In genomic region chr2:157421377-157421944, GRCh38 we compare ENCODE assay signal across 15 cellular contexts. TPM values are rescaled to one million over a fixed set of nuclear protein-coding genes. Genes with fewer than 3 reads are reported as not detected.
DNase-seq lines count a peak whose midpoint lies in the region; ATAC-seq lines count a peak whose summit lies in the region.
"Had no signal": no experiment of that assay in that cellular context is flagged by ENCODE, and none has a peak within 500 bp of the region (broad histone marks: within the 10 kb centered on the region; RNA-seq: fewer than 3 reads in every experiment).

No MANE protein-coding gene starts in this region.

- H3K36me3 Mint-ChIP-seq in activated CD4-positive, alpha-beta T cell treated with anti-CD3 and anti-CD28 coated beads, Interleukin-2, amount 10 ng/mL, durations not matched to agents 7 days and 5 days (ENCODE audit: low read depth): peaks cover 85% of the 10 kb centered on the region
- peaks cover 12% of the 10 kb centered on the region for H3K36me3 Mint-ChIP-seq in T-helper 17 cell (ENCODE audit: low read depth)

- H3K9me3 Mint-ChIP-seq in activated CD4-positive, alpha-beta T cell treated with anti-CD3 and anti-CD28 coated beads, Interleukin-2, amount 10 ng/mL, durations not matched to agents 7 days and 5 days: peaks cover 4% of the 10 kb centered on the region
- H3K9me3 Mint-ChIP-seq in stimulated activated naive CD8-positive, alpha-beta T cell treated with anti-CD3 and anti-CD28 coated beads, Interleukin-15, amount 100 ng/mL, for 72 hours: no peaks in the 10 kb centered on the region

- no peaks in the 10 kb centered on the region for H3K27me3 Mint-ChIP-seq in activated CD4-positive, alpha-beta T cell treated with anti-CD3 and anti-CD28 coated beads, Interleukin-2, amount 10 ng/mL, durations not matched to agents 7 days and 5 days
- H3K27me3 Mint-ChIP-seq in T-helper 17 cell: no peaks in the 10 kb centered on the region
- no peaks in the 10 kb centered on the region for H3K27me3 Mint-ChIP-seq in stimulated activated naive CD8-positive, alpha-beta T cell treated with anti-CD3 and anti-CD28 coated beads, Interleukin-15, amount 100 ng/mL, for 72 hours

- H3K4me1 Mint-ChIP-seq in activated CD4-positive, alpha-beta T cell treated with anti-CD3 and anti-CD28 coated beads, Interleukin-2, amount 10 ng/mL, durations not matched to agents 7 days and 5 days: peaks cover 80% of the 10 kb centered on the region
- peaks cover 46% of the 10 kb centered on the region for H3K4me1 Mint-ChIP-seq in T-helper 17 cell
- H3K4me1 Mint-ChIP-seq in stimulated activated naive CD8-positive, alpha-beta T cell treated with anti-CD3 and anti-CD28 coated beads, Interleukin-15, amount 100 ng/mL, for 72 hours: peaks cover 84% of the 10 kb centered on the region

- H3K4me3 Mint-ChIP-seq in activated CD4-positive, alpha-beta T cell treated with anti-CD3 and anti-CD28 coated beads, Interleukin-2, amount 10 ng/mL, durations not matched to agents 7 days and 5 days: no peak overlapping the region
- H3K4me3 Mint-ChIP-seq in T-helper 17 cell: peak overlapping the region; percentile 68
- H3K4me3 Mint-ChIP-seq in stimulated activated naive CD8-positive, alpha-beta T cell treated with anti-CD3 and anti-CD28 coated beads, Interleukin-15, amount 100 ng/mL, for 72 hours: peak overlapping the region; percentile 38 to 76

- POLR2A ChIA-PET in activated CD4-positive, alpha-beta T cell treated with anti-CD3 and anti-CD28 coated beads, Interleukin-2, amount 10 ng/mL, durations not matched to agents 7 days and 5 days (lab: Charles Lee): interaction anchor here (0.7 to 2.2 kb wide), 5 partner anchors 12 to 22 kb away, joined by 3 to 18 read pairs (median 9); partner anchors contain the start of gene CYTIP

- no peaks in the 10 kb centered on the region for H3K27me3 ChIP-seq in SJCRH30

- H3K36me3 ChIP-seq in SJCRH30: no peaks in the 10 kb centered on the region

- H3K4me1 ChIP-seq in SJCRH30: no peaks in the 10 kb centered on the region

- ATAC-seq in T-helper 17 cell: no peak
- ATAC-seq in stimulated activated naive CD8-positive, alpha-beta T cell treated with anti-CD3 and anti-CD28 coated beads, Interleukin-15, amount 100 ng/mL, for 72 hours: no peak
- ATAC-seq in GM18517 (IDR thresholded peaks at IDR 0.05; ENCODE audit: unreplicated experiment): no peak

- no peak overlapping the region for H3K27ac ChIP-seq in SJCRH30

- CTCF ChIA-PET in activated CD4-positive, alpha-beta T cell treated with anti-CD3 and anti-CD28 coated beads, Interleukin-2, amount 10 ng/mL, durations not matched to agents 7 days and 5 days (lab: Charles Lee): interaction anchor here (1.0 to 2.6 kb wide), 7 partner anchors 12 to 120 kb away, joined by 3 to 19 read pairs (median 5); partner anchors contain the start of gene CYTIP

- peaks cover 2% of the 10 kb centered on the region for H3K9me3 ChIP-seq in T-helper 17 cell (ENCODE audit: control insufficient read depth, low read length, poor library complexity, severe bottlenecking)
- H3K9me3 ChIP-seq in SJCRH30 (replicated peaks): 0 out of 2 replicates have a peak, but pooled peaks cover 2% of the 10 kb centered on the region

- DNase-seq in activated CD4-positive, alpha-beta T cell treated with anti-CD3 and anti-CD28 coated beads, Interleukin-2, amount 10 ng/mL, durations not matched to agents 7 days and 5 days: no peak
- no peak for DNase-seq in activated CD4-positive, alpha-beta T cell treated with anti-CD3 and anti-CD28 coated beads, Interleukin-2, amount 50 U/mL, for 1 hour
- DNase-seq in T-helper 17 cell (no peak), fibroblast of peridontal ligament (ENCODE audit: extremely low read depth) (peak; percentile 68), dermis blood vessel endothelial cell (no peak), SJCRH30 (no peak)
- no peak for DNase-seq in stimulated activated naive CD8-positive, alpha-beta T cell treated with anti-CD3 and anti-CD28 coated beads, Interleukin-15, amount 100 ng/mL, for 72 hours
- DNase-seq: foreskin fibroblast, NCI-H187 treated with DMSO at 0.1 percent for 48 hours, NCI-H69, nucleus accumbens, SHP77 had no signal

- no peak overlapping the region for H3K4me3 ChIP-seq in SJCRH30
- H3K4me3 ChIP-seq: skin epidermis had no signal

- peak overlapping the region; percentile 93 for H3K27ac Mint-ChIP-seq in activated CD4-positive, alpha-beta T cell treated with anti-CD3 and anti-CD28 coated beads, Interleukin-2, amount 10 ng/mL, durations not matched to agents 7 days and 5 days
- peak overlapping the region; percentile 88 for H3K27ac Mint-ChIP-seq in T-helper 17 cell
- peak overlapping the region; percentile 92 to 97 for H3K27ac Mint-ChIP-seq in stimulated activated naive CD8-positive, alpha-beta T cell treated with anti-CD3 and anti-CD28 coated beads, Interleukin-15, amount 100 ng/mL, for 72 hours

RNA-seq across cellular contexts. Expression of gene CYTIP, which starts 22.4 kb away (rescaled TPM):
- 100 to 1,000 TPM; 234 to 279 TPM for total RNA-seq in activated CD4-positive, alpha-beta T cell treated with anti-CD3 and anti-CD28 coated beads, Interleukin-2, amount 10 ng/mL, durations not matched to agents 7 days and 5 days
- total RNA-seq in T-helper 17 cell: 100 to 1,000 TPM; 286 to 294 TPM
- 0.14 TPM in 1 of 2 replicates, not detected in the other for total RNA-seq in dermis blood vessel endothelial cell
- total RNA-seq in SJCRH30 (2014; rRNA removed; shearing (Covaris generic)): 0.71 and 0.81 TPM in 2 replicates
- total RNA-seq: lung microvascular endothelial cell had no signal

Comparison
In these comparisons a context has a peak if more than half of its experiments do, and no peak if none do; other contexts are left out.
1. RNA of gene CYTIP, which starts 22.4 kb away (total RNA-seq): 286 to 294 TPM in T-helper 17 cell and 234 to 279 TPM in activated CD4-positive, alpha-beta T cell treated with anti-CD3 and anti-CD28 coated beads, Interleukin-2, amount 10 ng/mL, durations not matched to agents 7 days and 5 days; 0.71 to 0.81 TPM in SJCRH30 and 0.14 TPM in dermis blood vessel endothelial cell; every median in the first group is over 100 times any median in the second.
2. Peak in every context shown above with its lines, with median percentiles within 50 percentile points of each other: H3K27ac Mint-ChIP-seq.